1 cellular context compared by ENCODE assay signal in the genomic region with DNA sequence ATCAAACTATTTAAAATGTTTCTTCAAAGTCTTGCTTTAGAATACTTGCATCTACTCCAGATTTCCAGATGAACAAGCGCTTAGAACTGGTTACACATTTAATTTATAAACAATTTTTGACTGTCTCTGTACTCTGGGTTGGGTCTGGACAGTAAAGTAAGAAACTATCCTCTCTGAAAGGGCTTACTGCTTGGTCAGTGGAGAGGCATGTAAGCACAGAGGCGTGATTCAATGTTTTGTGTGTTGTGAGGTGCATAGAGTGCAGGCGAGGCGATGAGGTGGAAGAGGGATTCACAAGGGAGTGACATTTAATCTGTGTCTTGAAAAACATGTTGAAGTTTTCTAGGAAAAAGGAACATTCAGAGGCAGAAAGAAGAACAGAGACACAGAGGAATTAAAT.
TF ChIP-seq lines count a peak whose summit lies in the region.

No MANE protein-coding gene starts in this region.

TF ChIP-seq in IMR-90, 13 proteins besides CTCF, POLR2A, EP300 and RAD21 (continued from another document):
- no peak for TF ChIP-seq ELK1 (IDR thresholded peaks at IDR 0.05; ENCODE audit: borderline replicate concordance, low read depth, low read length)
- TF ChIP-seq MAFK (IDR thresholded peaks at IDR 0.05; ENCODE audit: low read depth, low read length): no peak
- TF ChIP-seq FOS (IDR thresholded peaks at IDR 0.05; ENCODE audit: low read depth, low read length): no peak
- no peak for TF ChIP-seq NFE2L2 (IDR thresholded peaks at IDR 0.05; ENCODE audit: low read depth, low read length)
- TF ChIP-seq USF2 (IDR thresholded peaks at IDR 0.05; ENCODE audit: low read depth, low read length): no peak
- no peak for TF ChIP-seq MAZ (IDR thresholded peaks at IDR 0.05; ENCODE audit: borderline replicate concordance, low read depth, low read length)
- no peak for TF ChIP-seq MXI1 (IDR thresholded peaks at IDR 0.05; ENCODE audit: borderline replicate concordance, low read depth, low read length)
- no peak for TF ChIP-seq RCOR1 (IDR thresholded peaks at IDR 0.05; ENCODE audit: insufficient replicate concordance, low read length)
- no peak for TF ChIP-seq SMC3 (IDR thresholded peaks at IDR 0.05; ENCODE audit: low read depth, low read length)
- TF ChIP-seq CEBPB (IDR thresholded peaks at IDR 0.05; ENCODE audit: low read depth, low read length): no peak
- TF ChIP-seq BHLHE40 (IDR thresholded peaks at IDR 0.05; ENCODE audit: low read depth, low read length): no peak
